ENCODE assay signal across 1 cellular context in the genomic region with DNA sequence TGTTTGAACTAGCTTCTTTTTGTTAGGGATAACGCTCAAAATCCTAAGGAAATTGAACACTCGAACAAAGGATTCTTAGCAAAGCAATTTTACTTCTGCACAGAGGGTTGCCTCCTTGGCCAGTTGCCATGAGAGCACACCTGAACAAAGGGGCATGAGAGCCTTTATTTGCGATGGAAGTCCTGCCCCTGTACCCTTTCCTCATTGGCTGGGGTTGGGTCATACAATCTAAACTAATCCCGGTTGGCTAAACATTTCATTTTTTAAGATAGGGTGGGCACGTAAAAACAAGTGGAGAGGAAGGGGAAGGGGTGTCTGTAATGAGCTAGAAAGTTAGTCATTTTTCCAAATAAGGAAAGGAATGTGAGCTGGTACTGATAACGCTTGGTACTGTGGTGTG. TPM values are rescaled to one million over a fixed set of nuclear protein-coding genes. Genes with fewer than 3 reads are reported as not detected.
"Had no signal": no experiment of that assay in that cellular context is flagged by ENCODE, and none has a peak within 500 bp of the region (broad histone marks: within the 10 kb centered on the region; RNA-seq: fewer than 3 reads in every experiment).

No MANE protein-coding gene starts in this region.

RNA-seq across cellular contexts. Expression of a gene that starts 36.1 kb away (rescaled TPM):
- polyA plus RNA-seq: keratinocyte had no signal
